In genomic region chr19:48630289-48631036, GRCh38 we compare ENCODE assay signal across 8 cellular contexts. TPM values are rescaled to one million over a fixed set of nuclear protein-coding genes. Genes with fewer than 3 reads are reported as not detected.
DNase-seq lines count a peak whose midpoint lies in the region; ATAC-seq and TF ChIP-seq lines count a peak whose summit lies in the region.
"Had no signal": no experiment of that assay in that cellular context is flagged by ENCODE, and none has a peak within 500 bp of the region (broad histone marks: within the 10 kb centered on the region; RNA-seq: fewer than 3 reads in every experiment).

No MANE protein-coding gene starts in this region.

- H3K36me3 ChIP-seq in duodenal mucosa (ENCODE audit: control insufficient read depth in 1 of 2, insufficient read depth in 2 of 2, low read length in 2 of 2) (peaks cover 4 to 20% of the 10 kb centered on the region in 2 donors), thyroid gland (peaks cover 4 to 5% of the 10 kb centered on the region in 2 donors)

- H3K9me3 ChIP-seq in duodenal mucosa (ENCODE audit: control insufficient read depth in 1 of 2, low read length in 2 of 2) (no peaks in the 10 kb centered on the region), thyroid gland (no peaks in the 10 kb centered on the region)

- peak in 1 of 2 experiments; percentile 61 for DNase-seq in mesothelial cell of epicardium (ENCODE audit: low spot score in 2 of 2, unreplicated experiment in 2 of 2)
- DNase-seq in thyroid gland = peak; percentile 36 to 42
- DNase-seq in AG08395 (ENCODE audit: low spot score) = no peak
- no peak for DNase-seq in activated effector memory CD4-positive, alpha-beta T cell treated with anti-CD3 and anti-CD28 coated beads, Interleukin-2, amount 50 U/mL, for 16 hours
- DNase-seq: stimulated activated CD4-positive, alpha-beta T cell treated with anti-CD3 and anti-CD28 coated beads, Interleukin-2, amount 100 ng/mL, for 48 hours had no signal

- H3K27me3 ChIP-seq in duodenal mucosa (ENCODE audit: control insufficient read depth in 1 of 2, insufficient read depth in 2 of 2, low read length in 2 of 2) (no peaks in the 10 kb centered on the region), thyroid gland (no peaks in the 10 kb centered on the region)

- no peak for ATAC-seq in HG02588 (IDR thresholded peaks at IDR 0.05; ENCODE audit: unreplicated experiment)

- no peaks in the 10 kb centered on the region for H3K9me3 Mint-ChIP-seq in mesothelial cell of epicardium

- H3K4me1 ChIP-seq in duodenal mucosa (ENCODE audit: control insufficient read depth in 1 of 2, insufficient read depth in 2 of 2, low read length in 2 of 2) (peaks cover 59 to 62% of the 10 kb centered on the region in 2 donors), thyroid gland (peaks cover 23 to 39% of the 10 kb centered on the region in 2 donors)

- TF ChIP-seq CTCF in mesothelial cell of epicardium (IDR thresholded peaks at IDR 0.05; ENCODE audit: unreplicated experiment) (no peak), thyroid gland (IDR thresholded peaks at IDR 0.05) (no peak)

- H3K4me3 ChIP-seq in duodenal mucosa (ENCODE audit: low read depth in 1 of 2, low read length in 2 of 2) = peak overlapping the region in 1 of 2 donors; percentile 23
- no peak overlapping the region for H3K4me3 ChIP-seq in thyroid gland (replicated peaks in 1 of 3)

- TF ChIP-seq POLR2A in thyroid gland (IDR thresholded peaks at IDR 0.05) = no peak

- H3K4me3 Mint-ChIP-seq in mesothelial cell of epicardium = peak overlapping the region; percentile 57

- H3K27me3 Mint-ChIP-seq in mesothelial cell of epicardium (ENCODE audit: low read depth) = no peaks in the 10 kb centered on the region

- H3K9ac ChIP-seq in duodenal mucosa (ENCODE audit: low read depth in 1 of 2, low read length in 2 of 2) = peak overlapping the region; percentile 63 to 64

- WGBS in thyroid gland, 2 donors = 60 to 65% methylated on average over 26 to 42 of the region's 48 CpGs

- intact Hi-C loops in thyroid gland (cut with DNase I) = no loop called here

- peaks cover 3% of the 10 kb centered on the region for H3K36me3 Mint-ChIP-seq in mesothelial cell of epicardium

- peak overlapping the region; percentile 86 for H3K27ac Mint-ChIP-seq in mesothelial cell of epicardium

- peak overlapping the region; percentile 82 for H3K27ac ChIP-seq in duodenal mucosa (ENCODE audit: low read depth, low read length)
- peak overlapping the region; percentile 56 to 73 (median 62) for H3K27ac ChIP-seq in thyroid gland

- peaks cover 29% of the 10 kb centered on the region for H3K4me1 Mint-ChIP-seq in mesothelial cell of epicardium

TF ChIP-seq in PFSK-1, 5 proteins besides CTCF, POLR2A, EP300 and RAD21:
- TF ChIP-seq POLR2AphosphoS5 (IDR thresholded peaks at IDR 0.05; ENCODE audit: low read depth, low read length) (peak; percentile 14; the same call in 1 of the 2 replicates), SIN3A (IDR thresholded peaks at IDR 0.05; ENCODE audit: borderline replicate concordance, insufficient read depth, low read length) (no peak)

RNA-seq across cellular contexts. Expression of gene DBP, which starts 6.7 kb away (rescaled TPM):
- 15.2 TPM for polyA plus RNA-seq in PFSK-1 (2012; ENCODE audit: insufficient read length, low read depth)
- total RNA-seq in mesothelial cell of epicardium (11.5 to 13.2 TPM (median 13.1 TPM) in 3 replicates), thyroid gland (10 to 100 TPM; 18.9 to 32.8 (median 25.1) TPM)

RNA-seq across cellular contexts. Expression of gene SPHK2, which starts 11.2 kb away (rescaled TPM):
- 34.1 TPM for polyA plus RNA-seq in PFSK-1 (2012; ENCODE audit: insufficient read length, low read depth)
- total RNA-seq in mesothelial cell of epicardium (25.3 to 28.6 TPM (median 27.7 TPM) in 3 replicates), thyroid gland (10 to 100 TPM; 17.1 to 45.4 (median 31.4) TPM)

RNA-seq across cellular contexts. Expression of gene RPL18, which starts 11.5 kb away (rescaled TPM):
- polyA plus RNA-seq in PFSK-1 (2012; ENCODE audit: insufficient read length, low read depth) = 3,530 TPM
- 1,586 to 1,657 TPM (median 1,644 TPM) in 3 replicates for total RNA-seq in mesothelial cell of epicardium
- total RNA-seq in thyroid gland = 1,000 to 10,000 TPM; 1,845 to 2,426 (median 1,951) TPM

RNA-seq across cellular contexts. Expression of gene CA11, which starts 15.5 kb away (rescaled TPM):
- polyA plus RNA-seq in PFSK-1 (2012; ENCODE audit: insufficient read length, low read depth) = 35.9 TPM
- 48.2 to 55.0 TPM (median 53.1 TPM) in 3 replicates for total RNA-seq in mesothelial cell of epicardium
- total RNA-seq in thyroid gland = 10 to 100 TPM in 1 of 4 donors, 1 to 10 TPM in 3; 4.6 to 13.4 (median 6.3) TPM

RNA-seq across cellular contexts. Expression of gene FAM83E, which starts 15.6 kb away (rescaled TPM):
- not detected for polyA plus RNA-seq in PFSK-1 (2012; ENCODE audit: insufficient read length, low read depth)
- 2.5 to 3.9 TPM (median 3.7 TPM) in 3 replicates for total RNA-seq in mesothelial cell of epicardium
- not detected for total RNA-seq in thyroid gland

Comparison
In these comparisons a context has a peak if more than half of its experiments do, and no peak if none do; other contexts are left out.
1. DNase-seq: peak in thyroid gland (2 of 2); none in AG08395 (single experiment) and activated effector memory CD4-positive, alpha-beta T cell treated with anti-CD3 and anti-CD28 coated beads, Interleukin-2, amount 50 U/mL, for 16 hours (single experiment).